In the genomic region with DNA sequence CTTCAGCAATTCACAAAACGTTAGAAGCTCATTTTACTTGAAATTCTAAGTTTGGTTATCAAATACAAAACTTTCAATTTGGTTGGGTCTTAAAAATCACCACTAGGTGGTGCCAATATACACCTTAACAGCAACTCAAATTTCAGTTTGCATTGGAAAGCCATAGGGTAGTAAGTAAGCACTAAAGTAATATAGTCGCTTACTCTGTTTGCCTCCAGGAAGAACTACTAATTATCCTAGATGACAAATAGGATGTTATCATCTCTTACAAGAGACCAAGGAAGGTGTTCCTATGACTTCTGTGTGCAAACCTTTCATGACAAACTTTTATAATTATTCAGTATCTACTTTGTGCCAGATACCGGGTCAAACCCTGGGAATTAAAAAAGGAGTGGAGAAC, we compare ENCODE assay signal across 8 cellular contexts.
DNase-seq lines count a peak whose midpoint lies in the region; FAIRE-seq and TF ChIP-seq lines count a peak whose summit lies in the region.

No MANE protein-coding gene starts in this region.

- H3K36me3 ChIP-seq in kidney (ENCODE audit: control insufficient read depth in 1 of 2, insufficient read depth in 2 of 2, low read length in 2 of 2) (no peaks in the 10 kb centered on the region), tibial nerve (no peaks in the 10 kb centered on the region)

- no peaks in the 10 kb centered on the region for H3K36me3 Mint-ChIP-seq in activated CD4-positive, alpha-beta memory T cell treated with anti-CD3 and anti-CD28 coated beads for 36 hours

- no peak overlapping the region for H3K27ac ChIP-seq in kidney (ENCODE audit: low read depth in 2 of 2, low read length in 2 of 2)
- H3K27ac ChIP-seq in tibial nerve = no peak overlapping the region

- H3K4me1 ChIP-seq in kidney (ENCODE audit: control insufficient read depth in 1 of 2, insufficient read depth in 1 of 2, low read depth in 1 of 2, low read length in 2 of 2) = no peaks in the 10 kb centered on the region
- no peaks in the 10 kb centered on the region for H3K4me1 ChIP-seq in tibial nerve

- no peaks in the 10 kb centered on the region for H3K4me1 Mint-ChIP-seq in activated CD4-positive, alpha-beta memory T cell treated with anti-CD3 and anti-CD28 coated beads for 36 hours (ENCODE audit: low read depth)

- no peaks in the 10 kb centered on the region for H3K27me3 ChIP-seq in tibial nerve

- no peak overlapping the region for H3K9ac ChIP-seq in kidney (ENCODE audit: low read length in 2 of 2)

- H3K27me3 Mint-ChIP-seq in activated CD4-positive, alpha-beta memory T cell treated with anti-CD3 and anti-CD28 coated beads for 36 hours = no peaks in the 10 kb centered on the region

- TF ChIP-seq CTCF in HFF-Myc (IDR thresholded peaks at IDR 0.05; ENCODE audit: low read depth, low read length, missing control alignments) = peak; percentile 38
- TF ChIP-seq CTCF in kidney (IDR thresholded peaks at IDR 0.05; ENCODE audit: borderline replicate concordance, extremely low read depth, insufficient read depth) = peak; percentile 69
- TF ChIP-seq CTCF in tibial nerve (IDR thresholded peaks at IDR 0.05) = peak; percentile 50 to 82 (median 74)

- intact Hi-C loops in kidney (cut with DNase I) = loop anchor here (10.0 kb wide), 2 partner anchors 91 to 121 kb away; a partner anchor contains a TSS
- intact Hi-C loops in activated CD4-positive, alpha-beta memory T cell treated with anti-CD3 and anti-CD28 coated beads for 36 hours (cut with micrococcal nuclease) = loop anchor here (1.0 kb wide), 4 partner anchors 94 to 215 kb away; a partner anchor contains a TSS

- WGBS in tibial nerve, 2 donors = 21 to 32% methylated on average over 3 of the region's 3 CpGs

- TF ChIP-seq EP300 in tibial nerve (IDR thresholded peaks at IDR 0.05) = no peak

- no peak overlapping the region for H3K4me3 ChIP-seq in HFF-Myc (replicated peaks; ENCODE audit: low read depth, low read length)
- no peak overlapping the region for H3K4me3 ChIP-seq in kidney (ENCODE audit: low read length in 2 of 2)
- H3K4me3 ChIP-seq in tibial nerve = no peak overlapping the region

- H3K4me3 Mint-ChIP-seq in activated CD4-positive, alpha-beta memory T cell treated with anti-CD3 and anti-CD28 coated beads for 36 hours = no peak overlapping the region

- TF ChIP-seq POLR2A in tibial nerve (IDR thresholded peaks at IDR 0.05) = no peak

- CTCF ChIA-PET in activated CD4-positive, alpha-beta memory T cell treated with anti-CD3 and anti-CD28 coated beads for 36 hours (lab: Charles Lee) = interaction anchor here (0.6 to 8.1 kb wide), 45 partner anchors 9 to 246 kb away, joined by 3 to 178 read pairs (median 5); a partner anchor contains a TSS

- POLR2A ChIA-PET in activated CD4-positive, alpha-beta memory T cell treated with anti-CD3 and anti-CD28 coated beads for 36 hours (lab: Charles Lee) = interaction anchor here (0.8 to 0.9 kb wide), 2 partner anchors 93 to 153 kb away, joined by 3 to 5 read pairs; a partner anchor contains a TSS

- no peak overlapping the region for H3K27ac Mint-ChIP-seq in activated CD4-positive, alpha-beta memory T cell treated with anti-CD3 and anti-CD28 coated beads for 36 hours

- DNase-seq in COR-L47 (lab: John Stamatoyannopoulos, UW) = peak; percentile 66
- peak; percentile 45 for DNase-seq in HFF-Myc (ENCODE audit: extremely low read depth, low read depth)
- peak; percentile 57 for DNase-seq in NCI-H748 treated with DMSO at 0.1 percent for 48 hours (lab: John Stamatoyannopoulos, UW)
- DNase-seq in brain pericyte (ENCODE audit: low read depth, low spot score) = peak; percentile 11
- DNase-seq in kidney = no peak
- no peak for DNase-seq in tibial nerve (ENCODE audit: low spot score in 2 of 2)
- DNase-seq in activated CD4-positive, alpha-beta memory T cell treated with anti-CD3 and anti-CD28 coated beads for 36 hours = no peak
- no peak for DNase-seq in NCI-H128 (lab: John Stamatoyannopoulos, UW; ENCODE audit: unreplicated experiment)

- no peaks in the 10 kb centered on the region for H3K9me3 Mint-ChIP-seq in activated CD4-positive, alpha-beta memory T cell treated with anti-CD3 and anti-CD28 coated beads for 36 hours

- FAIRE-seq in kidney (lab: Jason Lieb, UNC) = peak; percentile 96

- no peaks in the 10 kb centered on the region for H3K9me3 ChIP-seq in kidney (ENCODE audit: control insufficient read depth in 1 of 2, low read length in 2 of 2)
- H3K9me3 ChIP-seq in tibial nerve = no peaks in the 10 kb centered on the region

Comparison
In these comparisons a context has a peak if more than half of its experiments do, and no peak if none do; other contexts are left out.
1. DNase-seq: peak in COR-L47 (single experiment), HFF-Myc (single experiment), NCI-H748 treated with DMSO at 0.1 percent for 48 hours (single experiment) and brain pericyte (single experiment); none in kidney (single experiment), tibial nerve (0 of 2), activated CD4-positive, alpha-beta memory T cell treated with anti-CD3 and anti-CD28 coated beads for 36 hours (single experiment) and NCI-H128 (single experiment).
2. Peak in every context shown above with its lines, with median percentiles within 50 percentile points of each other: CTCF ChIP-seq.